ENCODE assay signal across 17 cellular contexts in the genomic region with DNA sequence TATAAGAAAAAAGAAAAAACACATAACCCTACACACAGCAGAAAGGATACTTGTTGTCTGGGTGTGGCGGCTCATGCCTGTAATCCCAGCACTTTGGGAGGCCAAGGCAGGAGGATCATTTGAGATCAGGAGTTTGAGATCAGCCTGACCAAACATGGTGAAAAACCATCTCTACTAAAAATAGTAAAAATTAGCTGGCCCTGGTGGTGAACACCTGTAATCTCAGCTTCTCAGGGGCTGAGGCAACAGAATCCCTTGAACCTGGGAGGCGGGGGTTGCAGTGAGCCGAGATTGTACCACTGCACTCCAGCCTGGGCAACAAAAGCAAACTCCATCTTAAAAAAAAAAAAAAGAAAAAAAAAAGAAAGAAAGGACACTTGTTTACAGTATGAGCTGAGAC.
"Had no signal": no experiment of that assay in that cellular context is flagged by ENCODE, and none has a peak within 500 bp of the region (broad histone marks: within the 10 kb centered on the region; RNA-seq: fewer than 3 reads in every experiment).

No MANE protein-coding gene starts in this region.

- H3K36me3 Mint-ChIP-seq: naive thymus-derived CD4-positive, alpha-beta T cell had no signal

- H3K36me3 ChIP-seq: heart right ventricle, ovary, stomach, thoracic aorta, transverse colon had no signal

- H3K4me3 Mint-ChIP-seq: naive thymus-derived CD4-positive, alpha-beta T cell had no signal

- H3K4me3 ChIP-seq: coronary artery, heart right ventricle, ovary, stomach, thoracic aorta, transverse colon had no signal

- H3K27ac Mint-ChIP-seq: naive thymus-derived CD4-positive, alpha-beta T cell had no signal

- H3K27ac ChIP-seq: coronary artery, heart right ventricle, ovary, stomach, thoracic aorta, transverse colon had no signal

- H3K9me3 ChIP-seq: heart right ventricle, ovary, stomach, thoracic aorta, transverse colon had no signal

- H3K9me3 Mint-ChIP-seq: naive thymus-derived CD4-positive, alpha-beta T cell had no signal

- H3K27me3 ChIP-seq: ovary, stomach, transverse colon had no signal

- H3K4me1 ChIP-seq: heart right ventricle, transverse colon had no signal

- DNase-seq: effector CD4-positive, alpha-beta T cell; heart right ventricle; hypothalamus; kidney glomerular epithelial cell; mesendoderm; naive thymus-derived CD4-positive, alpha-beta T cell; ovary; right cardiac atrium; small intestine; stimulated activated CD4-positive, alpha-beta T cell treated with anti-CD3 and anti-CD28 coated beads, Interleukin-12 subunit alpha, Interleukin-12 subunit beta, amount 100 ng/mL, for 4 hours; stimulated activated naive CD4-positive, alpha-beta T cell; stomach; substantia nigra; transverse colon had no signal

- ATAC-seq: esophagus mucosa; heart right ventricle; naive thymus-derived CD4-positive, alpha-beta T cell; right cardiac atrium had no signal
